12 cellular contexts compared by ENCODE assay signal in the genomic region with DNA sequence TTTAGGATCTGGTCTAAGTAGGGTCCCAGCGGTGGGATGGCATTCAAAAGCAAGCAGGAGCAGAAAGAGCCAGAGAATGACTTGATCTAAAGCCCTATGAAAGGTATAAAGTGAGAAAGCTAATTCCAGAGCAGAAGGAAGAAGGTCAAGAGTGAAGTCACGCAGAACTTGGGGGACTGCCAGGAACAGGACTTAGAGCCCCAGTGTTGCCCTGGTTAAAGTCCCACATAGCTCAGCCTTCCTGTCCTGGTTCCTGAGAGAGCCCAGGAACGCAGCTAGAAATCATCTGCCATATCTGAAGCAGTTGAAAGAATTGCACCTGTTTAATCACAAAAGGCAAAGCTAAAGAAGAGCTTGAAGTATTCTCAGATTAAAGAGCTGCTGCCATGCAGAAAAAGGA.
DNase-seq lines count a peak whose midpoint lies in the region; ATAC-seq and TF ChIP-seq lines count a peak whose summit lies in the region.
"Had no signal": no experiment of that assay in that cellular context is flagged by ENCODE, and none has a peak within 500 bp of the region (broad histone marks: within the 10 kb centered on the region; RNA-seq: fewer than 3 reads in every experiment).

No MANE protein-coding gene starts in this region.

- H3K9me3 Mint-ChIP-seq in progenitor cell of endocrine pancreas (ENCODE audit: low read depth): peaks cover 2% of the 10 kb centered on the region
- H3K9me3 Mint-ChIP-seq in naive thymus-derived CD8-positive, alpha-beta T cell: no peaks in the 10 kb centered on the region
- no peaks in the 10 kb centered on the region for H3K9me3 Mint-ChIP-seq in stimulated activated effector memory CD8-positive, alpha-beta T cell treated with anti-CD3 and anti-CD28 coated beads, Interleukin-12 subunit alpha, Interleukin-12 subunit beta, amount 100 ng/mL, for 72 hours
- H3K9me3 Mint-ChIP-seq: activated B cell treated with CpG ODN at 0.5 μM for 24 hours had no signal

- peak overlapping the region; percentile 18 for H3K27ac Mint-ChIP-seq in progenitor cell of endocrine pancreas
- no peak overlapping the region for H3K27ac Mint-ChIP-seq in naive thymus-derived CD8-positive, alpha-beta T cell
- H3K27ac Mint-ChIP-seq in stimulated activated effector memory CD8-positive, alpha-beta T cell treated with anti-CD3 and anti-CD28 coated beads, Interleukin-12 subunit alpha, Interleukin-12 subunit beta, amount 100 ng/mL, for 72 hours: no peak overlapping the region
- H3K27ac Mint-ChIP-seq: activated B cell treated with CpG ODN at 0.5 μM for 24 hours had no signal

- no peak overlapping the region for H3K27ac ChIP-seq in colonic mucosa

- peaks cover 11% of the 10 kb centered on the region for H3K4me1 Mint-ChIP-seq in progenitor cell of endocrine pancreas (ENCODE audit: low read depth)
- H3K4me1 Mint-ChIP-seq in naive thymus-derived CD8-positive, alpha-beta T cell: peaks cover 0 to 1% (median 0%) of the 10 kb centered on the region in 4 donors
- H3K4me1 Mint-ChIP-seq in stimulated activated effector memory CD8-positive, alpha-beta T cell treated with anti-CD3 and anti-CD28 coated beads, Interleukin-12 subunit alpha, Interleukin-12 subunit beta, amount 100 ng/mL, for 72 hours: no peaks in the 10 kb centered on the region
- H3K4me1 Mint-ChIP-seq: activated B cell treated with CpG ODN at 0.5 μM for 24 hours had no signal

- no peaks in the 10 kb centered on the region for H3K36me3 ChIP-seq in colonic mucosa

- no peaks in the 10 kb centered on the region for H3K27me3 ChIP-seq in colonic mucosa

- peak; percentile 97 for ATAC-seq in left colon
- ATAC-seq in naive thymus-derived CD8-positive, alpha-beta T cell: no peak
- ATAC-seq in GM19452 (IDR thresholded peaks at IDR 0.05; ENCODE audit: unreplicated experiment): no peak
- no peak for ATAC-seq in stimulated activated effector memory CD8-positive, alpha-beta T cell treated with anti-CD3 and anti-CD28 coated beads, Interleukin-12 subunit alpha, Interleukin-12 subunit beta, amount 100 ng/mL, for 72 hours

- H3K4me3 ChIP-seq in colonic mucosa: no peak overlapping the region

- peak overlapping the region in 1 of 2 donors; percentile 29 for H3K9ac ChIP-seq in colonic mucosa (ENCODE audit: low read depth in 2 of 2, low read length in 2 of 2)

- H3K9me3 ChIP-seq in colonic mucosa: no peaks in the 10 kb centered on the region

- peaks cover 3% of the 10 kb centered on the region for H3K27me3 Mint-ChIP-seq in progenitor cell of endocrine pancreas
- peaks cover 8 to 19% (median 16%) of the 10 kb centered on the region in 5 donors for H3K27me3 Mint-ChIP-seq in naive thymus-derived CD8-positive, alpha-beta T cell

- no peak overlapping the region for H3K4me3 Mint-ChIP-seq in progenitor cell of endocrine pancreas (ENCODE audit: low read depth)
- H3K4me3 Mint-ChIP-seq in naive thymus-derived CD8-positive, alpha-beta T cell: no peak overlapping the region
- H3K4me3 Mint-ChIP-seq in stimulated activated effector memory CD8-positive, alpha-beta T cell treated with anti-CD3 and anti-CD28 coated beads, Interleukin-12 subunit alpha, Interleukin-12 subunit beta, amount 100 ng/mL, for 72 hours: no peak overlapping the region
- H3K4me3 Mint-ChIP-seq: activated B cell treated with CpG ODN at 0.5 μM for 24 hours had no signal

- DNase-seq in EH (ENCODE audit: low read depth): peak; percentile 2
- DNase-seq in colonic mucosa: peak; percentile 68
- DNase-seq in left colon: peak; percentile 70 to 77
- no peak for DNase-seq in progenitor cell of endocrine pancreas (ENCODE audit: low spot score, unreplicated experiment)
- DNase-seq in naive thymus-derived CD8-positive, alpha-beta T cell: no peak
- DNase-seq in NCI-H524 (lab: John Stamatoyannopoulos, UW): no peak
- DNase-seq in stimulated activated effector memory CD8-positive, alpha-beta T cell treated with anti-CD3 and anti-CD28 coated beads, Interleukin-12 subunit alpha, Interleukin-12 subunit beta, amount 100 ng/mL, for 72 hours (ENCODE audit: low spot score in 2 of 2): no peak
- DNase-seq: activated B cell treated with CpG ODN at 0.5 μM for 24 hours; activated naive CD4-positive, alpha-beta T cell treated with anti-CD3 and anti-CD28 coated beads, Interleukin-2, amount 50 U/mL, for 16 hours; COR-L47; NCI-H226 had no signal

- H3K36me3 Mint-ChIP-seq in progenitor cell of endocrine pancreas (ENCODE audit: insufficient read depth): no peaks in the 10 kb centered on the region
- H3K36me3 Mint-ChIP-seq in naive thymus-derived CD8-positive, alpha-beta T cell: no peaks in the 10 kb centered on the region
- H3K36me3 Mint-ChIP-seq in stimulated activated effector memory CD8-positive, alpha-beta T cell treated with anti-CD3 and anti-CD28 coated beads, Interleukin-12 subunit alpha, Interleukin-12 subunit beta, amount 100 ng/mL, for 72 hours: no peaks in the 10 kb centered on the region

- H3K4me1 ChIP-seq in colonic mucosa: no peaks in the 10 kb centered on the region

- no peak for TF ChIP-seq CTCF in colonic mucosa (IDR thresholded peaks at IDR 0.05)
- no peak for TF ChIP-seq CTCF in progenitor cell of endocrine pancreas (IDR thresholded peaks at IDR 0.05; ENCODE audit: unreplicated experiment)

- intact Hi-C loops in colonic mucosa (cut with DNase I): no loop called here
- intact Hi-C loops in left colon (cut with DNase I, micrococcal nuclease): no loop called here

- POLR2A ChIA-PET in naive thymus-derived CD8-positive, alpha-beta T cell (lab: Charles Lee): no interaction called here

Comparison
In these comparisons a context has a peak if more than half of its experiments do, and no peak if none do; other contexts are left out.
1. DNase-seq: peak in EH (single experiment), colonic mucosa (single experiment) and left colon (2 of 2); none in progenitor cell of endocrine pancreas (single experiment), naive thymus-derived CD8-positive, alpha-beta T cell (0 of 10), NCI-H524 (0 of 2) and stimulated activated effector memory CD8-positive, alpha-beta T cell treated with anti-CD3 and anti-CD28 coated beads, Interleukin-12 subunit alpha, Interleukin-12 subunit beta, amount 100 ng/mL, for 72 hours (0 of 2).